In genomic region chr11:359181-359714, GRCh38 we compare ENCODE assay signal across 1 cellular context.
TF ChIP-seq lines count a peak whose summit lies in the region.

No MANE protein-coding gene starts in this region.

TF ChIP-seq in GM12878, 131 proteins besides CTCF, POLR2A, EP300 and RAD21:
- TF ChIP-seq BHLHE40 (IDR thresholded peaks at IDR 0.05; ENCODE audit: borderline replicate concordance in 1 of 2, low read depth in 2 of 2, low read length in 1 of 2) (peak; percentile 50 to 72; a peak in 2 of 4 replicates), KDM1A (IDR thresholded peaks at IDR 0.05; ENCODE audit: borderline replicate concordance) (no peak), GATAD2B (conservative IDR thresholded peaks at IDR 0.05; ENCODE audit: low read depth) (no peak)
